In genomic region chr17:50913120-50913519, GRCh38 we compare ENCODE assay signal across 17 cellular contexts. TPM values are rescaled to one million over a fixed set of nuclear protein-coding genes. Genes with fewer than 3 reads are reported as not detected.
DNase-seq lines count a peak whose midpoint lies in the region; ATAC-seq, FAIRE-seq and TF ChIP-seq lines count a peak whose summit lies in the region.
"Had no signal": no experiment of that assay in that cellular context is flagged by ENCODE, and none has a peak within 500 bp of the region (broad histone marks: within the 10 kb centered on the region; RNA-seq: fewer than 3 reads in every experiment).

No MANE protein-coding gene starts in this region.

- H3K27ac ChIP-seq in left ventricle myocardium inferior (replicated peaks) (no peak overlapping the region), HepG2 (ENCODE audit: extremely low read length, insufficient read depth, low read length) (no peak overlapping the region)
- H3K27ac ChIP-seq: SJCRH30 had no signal

- POLR2A ChIA-PET in T-cell (lab: Charles Lee) = interaction anchor here (0.5 to 0.6 kb wide), 2 partner anchors 47 kb away, joined by 6 to 7 read pairs; partner anchors contain the start of gene TOB1 (in 2 of the 2)
- POLR2A ChIA-PET in HepG2 (lab: Yijun Ruan, JAX) = interaction anchor here (3.2 to 11.0 kb wide), 3 partner anchors 6 to 48 kb away, joined by 37 to 177 read pairs (median 145); partner anchors contain the start of gene TOB1

- H3K4me1 Mint-ChIP-seq in T-cell (peaks cover 69 to 85% (median 69%) of the 10 kb centered on the region in 3 donors), type B pancreatic cell (ENCODE audit: unreplicated experiment) (peaks cover 33% of the 10 kb centered on the region)

- no peaks in the 10 kb centered on the region for H3K9me3 Mint-ChIP-seq in T-cell
- peaks cover 3% of the 10 kb centered on the region for H3K9me3 Mint-ChIP-seq in type B pancreatic cell

- no peak overlapping the region for H3K4me2 ChIP-seq in HepG2 (ENCODE audit: low read depth, low read length)

- 100% methylated on average over 2 of the region's 2 CpGs for WGBS in HepG2 (ENCODE audit: low lambda C conversion rate)

- in situ Hi-C loops in HepG2 (cut with HindIII; ENCODE audit: extremely low pct_ligation_motif_present, low pct_unique_long_range_greater_than_20kb) = no loop called here

- intact Hi-C loops in cardiac septum (cut with DNase I) = no loop called here
- intact Hi-C loops in left ventricle myocardium inferior (cut with micrococcal nuclease) = no loop called here
- intact Hi-C loops in HepG2 (cut with micrococcal nuclease; ENCODE audit: unreplicated experiment) = no loop called here

- H3K36me3 Mint-ChIP-seq in T-cell (no peaks in the 10 kb centered on the region), type B pancreatic cell (peaks cover 3% of the 10 kb centered on the region)

- H3K27me3 ChIP-seq in left ventricle myocardium inferior (ENCODE audit: low read depth) (no peaks in the 10 kb centered on the region), HepG2 (ENCODE audit: control insufficient read depth in 1 of 2, insufficient read depth in 2 of 2, low read length in 2 of 2) (no peaks in the 10 kb centered on the region)
- H3K27me3 ChIP-seq: SJCRH30 had no signal

- DNase-seq in cardiac septum (ENCODE audit: low spot score) (peak; percentile 38), left ventricle myocardium inferior (no peak), T-cell (no peak), HepG2 (ENCODE audit: low spot score) (no peak), type B pancreatic cell (ENCODE audit: extremely low spot score, unreplicated experiment) (no peak)
- no peak for DNase-seq in activated effector memory CD4-positive, alpha-beta T cell treated with anti-CD3 and anti-CD28 coated beads, Interleukin-2, amount 50 U/mL, for 16 hours
- DNase-seq: COR-L47, DMS153, EL, Kasumi-1, NCI-H1417, NCI-H2029, NCI-H524, SJCRH30 had no signal

- peak overlapping the region in 1 of 3 donors; percentile 60 for H3K4me3 Mint-ChIP-seq in T-cell
- H3K4me3 Mint-ChIP-seq in type B pancreatic cell = no peak overlapping the region

- ATAC-seq in T-cell (replicated peaks in 1 of 4) (no peak), HepG2 (no peak), HG02885 (IDR thresholded peaks at IDR 0.05; ENCODE audit: poor library complexity, unreplicated experiment) (no peak)

- H3K79me2 ChIP-seq in HepG2 (ENCODE audit: insufficient read depth, low read length) = no peaks in the 10 kb centered on the region

- TF ChIP-seq EP300 in HepG2 (IDR thresholded peaks at IDR 0.05; ENCODE audit: low read depth in 2 of 2, low read length in 2 of 2) (no peak), HepG2 (CRISPR knock-in tag; IDR thresholded peaks at IDR 0.05; ENCODE audit: borderline replicate concordance) (no peak)

- no peak for TF ChIP-seq CTCF in left ventricle myocardium inferior (IDR thresholded peaks at IDR 0.05; ENCODE audit: borderline replicate concordance)
- TF ChIP-seq CTCF in HepG2 (CRISPR knock-in tag; IDR thresholded peaks at IDR 0.05) = no peak
- TF ChIP-seq CTCF in type B pancreatic cell (conservative IDR thresholded peaks at IDR 0.05) = no peak

- no TSS peak for BruUV-seq in HepG2 (replicated peaks; lab: Mats Ljungman, UMichigan)

- H2AFZ ChIP-seq in HepG2 (ENCODE audit: low read length) = no peak overlapping the region

- no peaks in the 10 kb centered on the region for H3K9me3 ChIP-seq in left ventricle myocardium inferior (replicated peaks)
- no peaks in the 10 kb centered on the region for H3K9me3 ChIP-seq in HepG2 (ENCODE audit: low read length)
- H3K9me3 ChIP-seq: SJCRH30 had no signal

- no peak for TF ChIP-seq RAD21 in HepG2 (CRISPR knock-in tag; IDR thresholded peaks at IDR 0.05)

- H4K20me1 ChIP-seq in HepG2 (ENCODE audit: insufficient read depth, low read length) = no peaks in the 10 kb centered on the region

- H3K9ac ChIP-seq in HepG2 (ENCODE audit: insufficient read depth, low read depth, low read length) = no peak overlapping the region

- H3K4me1 ChIP-seq in left ventricle myocardium inferior = peaks cover 47% of the 10 kb centered on the region
- peaks cover 85% of the 10 kb centered on the region for H3K4me1 ChIP-seq in HepG2 (ENCODE audit: insufficient read depth, low read length)

- no peak for TF ChIP-seq POLR2A in HepG2 (IDR thresholded peaks at IDR 0.05; ENCODE audit: insufficient read depth in 1 of 2, low read depth in 2 of 2, low read length in 2 of 2)

- CTCF ChIA-PET in T-cell (lab: Charles Lee) = no interaction called here
- CTCF ChIA-PET in HepG2 (lab: Yijun Ruan, JAX; ENCODE audit: low intra/inter-chr PET ratio, low total read pairs) = no interaction called here

- no peak for FAIRE-seq in HepG2 (lab: Jason Lieb, UNC)
- FAIRE-seq: H54, RCC 7860 had no signal

- H3K27ac Mint-ChIP-seq in T-cell (peak overlapping the region; percentile 86 to 88), type B pancreatic cell (peak overlapping the region; percentile 34)

- no peaks in the 10 kb centered on the region for H3K36me3 ChIP-seq in left ventricle myocardium inferior
- H3K36me3 ChIP-seq in HepG2 (replicated peaks in 1 of 2; ENCODE audit: control insufficient read depth in 1 of 2, insufficient read depth in 2 of 2, low read length in 2 of 2) = no peaks in the 10 kb centered on the region
- H3K36me3 ChIP-seq: SJCRH30 had no signal

- H3K4me3 ChIP-seq in left ventricle myocardium inferior (no peak overlapping the region), HepG2 (replicated peaks in 1 of 3; ENCODE audit: insufficient read depth in 1 of 3, low read depth in 2 of 3, low read length in 3 of 3) (no peak overlapping the region)
- H3K4me3 ChIP-seq: SJCRH30 had no signal

- H3K27me3 Mint-ChIP-seq in T-cell = no peaks in the 10 kb centered on the region
- no peaks in the 10 kb centered on the region for H3K27me3 Mint-ChIP-seq in type B pancreatic cell

TF ChIP-seq in HepG2, 621 proteins besides CTCF, POLR2A, EP300 and RAD21:
- no peak for TF ChIP-seq MNT (IDR thresholded peaks at IDR 0.05)
- no peak for TF ChIP-seq CREB3 (CRISPR knock-in tag; IDR thresholded peaks at IDR 0.05)
- no peak for TF ChIP-seq ZNF235 (CRISPR knock-in tag; IDR thresholded peaks at IDR 0.05; ENCODE audit: borderline replicate concordance)
- TF ChIP-seq ZMYM3 (CRISPR knock-in tag; IDR thresholded peaks at IDR 0.05) = peak; percentile 37; the same call in 1 of the 2 replicates
- TF ChIP-seq ZNF768 (CRISPR knock-in tag; IDR thresholded peaks at IDR 0.05) = peak; percentile 95
- TF ChIP-seq RXRA (CRISPR knock-in tag; IDR thresholded peaks at IDR 0.05) = no peak
TF ChIP-seq in HepG2: peak in this region for 2.

RNA-seq across cellular contexts. Expression of gene TOB1, which starts 47.0 kb away (rescaled TPM):
- 71.1 TPM for total RNA-seq in cardiac septum
- total RNA-seq in left ventricle myocardium inferior = 101 TPM
- 100 to 1,000 TPM in 2 of 5 donors, 10 to 100 TPM in 3; 75.4 to 310 (median 92.6) TPM for total RNA-seq in T-cell
- 19.4 and 21.9 TPM in 2 replicates for total RNA-seq in HepG2 (2016; rRNA removed; fragmentation: Illumina TruSeq; extraction: Trizol)
- 4.8 and 6.1 TPM in 2 replicates for total RNA-seq in HepG2 (2016; cell fraction: cytosol; rRNA removed; fragmentation: Illumina TruSeq; extraction: Trizol; ENCODE audit: low read depth)
- total RNA-seq in HepG2 (2016; cell fraction: insoluble cytoplasmic fraction; rRNA removed; fragmentation: Illumina TruSeq; extraction: Trizol) = 15.4 and 18.3 TPM in 2 replicates
- total RNA-seq in HepG2 (2016; cell fraction: membrane; rRNA removed; fragmentation: Illumina TruSeq; extraction: Trizol) = 17.3 and 20.5 TPM in 2 replicates
- total RNA-seq in HepG2 (2016; cell fraction: nucleus; rRNA removed; fragmentation: Illumina TruSeq; extraction: Trizol) = 32.5 and 39.5 TPM in 2 replicates
- polyA plus RNA-seq in HepG2 (2011; rRNA removed) = 52.5 and 57.7 TPM in 2 replicates
- 34.6 and 53.8 TPM in 2 replicates for polyA plus RNA-seq in HepG2 (2011; cell fraction: cytosol; rRNA removed)
- 22.7 and 27.8 TPM in 2 replicates for polyA plus RNA-seq in HepG2 (2011; cell fraction: nucleus; rRNA removed)
- 77.1 and 86.3 TPM in 2 replicates for polyA plus RNA-seq in HepG2 (2012)
- 11.4 and 11.5 TPM in 2 replicates for polyA plus RNA-seq in HepG2 (2016; cell fraction: cytosol; fragmentation: Illumina TruSeq; extraction: Trizol; ENCODE audit: low read depth)
- polyA plus RNA-seq in HepG2 (2016; cell fraction: insoluble cytoplasmic fraction; fragmentation: Illumina TruSeq; extraction: Trizol; ENCODE audit: low read depth) = 38.0 and 41.3 TPM in 2 replicates
- polyA plus RNA-seq in HepG2 (2016; cell fraction: membrane; fragmentation: Illumina TruSeq; extraction: Trizol; ENCODE audit: low read depth) = 23.3 and 26.8 TPM in 2 replicates
- 96.0 and 102 TPM in 2 replicates for polyA plus RNA-seq in HepG2 (2016; cell fraction: nucleus; fragmentation: Illumina TruSeq; extraction: Trizol; ENCODE audit: insufficient read depth, low read depth)
- polyA minus RNA-seq in HepG2 (2011; rRNA and poly(A)+ RNA removed; ENCODE audit: low replicate concordance) = 82.9 and 106 TPM in 2 replicates
- polyA minus RNA-seq in HepG2 (2011; cell fraction: cytosol; rRNA and poly(A)+ RNA removed) = 53.5 and 57.1 TPM in 2 replicates
- polyA minus RNA-seq in HepG2 (2011; cell fraction: nucleus; rRNA and poly(A)+ RNA removed) = 28.7 and 29.6 TPM in 2 replicates
- 54.9 and 113 TPM in 2 replicates for total RNA-seq in type B pancreatic cell (ENCODE audit: low replicate concordance)
